In genomic region chr10:43204943-43205671, GRCh38 we compare ENCODE assay signal across 8 cellular contexts.
DNase-seq lines count a peak whose midpoint lies in the region; ATAC-seq and TF ChIP-seq lines count a peak whose summit lies in the region.

No MANE protein-coding gene starts in this region.

- H3K27ac ChIP-seq in substantia nigra (ENCODE audit: low read depth, low read length, poor library complexity, severe bottlenecking) = no peak overlapping the region

- no peaks in the 10 kb centered on the region for H3K36me3 ChIP-seq in mucosa of descending colon (ENCODE audit: low read depth)

- CTCF ChIA-PET in AG04449 (lab: Yijun Ruan, JAX) = interaction anchor here (0.9 to 7.3 kb wide), 10 partner anchors 10 to 254 kb away, joined by 3 to 83 read pairs (median 4); no protein-coding TSS in a partner anchor

- in situ Hi-C loops in GM13976 (cut with MboI; ENCODE audit: low sequenced_read_pairs, unreplicated experiment) = no loop called here

- DNase-seq in AG04449 (ENCODE audit: low read depth, low spot score) (no peak), GM13976 (ENCODE audit: low spot score) (peak; percentile 84), NCI-H146 (lab: John Stamatoyannopoulos, UW) (peak; percentile 67), mucosa of descending colon (peak; percentile 40 to 57 (median 53)), substantia nigra (lab: John Stamatoyannopoulos, UW) (peak in 27 of 49 donors; percentile 29 to 78 (median 48))
- peak; percentile 76 for DNase-seq in activated CD4-positive, alpha-beta T cell treated with anti-CD3 and anti-CD28 coated beads for 48 hours
- peak; percentile 23 for DNase-seq in effector CD4-positive, alpha-beta T cell

- H3K4me3 ChIP-seq in AG04449 (ENCODE audit: low read depth, low read length) (no peak overlapping the region), mucosa of descending colon (no peak overlapping the region)

- H3K9me3 ChIP-seq in mucosa of descending colon = no peaks in the 10 kb centered on the region

- ATAC-seq in HG02642 (IDR thresholded peaks at IDR 0.05; ENCODE audit: poor library complexity, unreplicated experiment) (peak; percentile 70), mucosa of descending colon (peak; percentile 66)

- POLR2A ChIA-PET in AG04449 (lab: Yijun Ruan, JAX) = no interaction called here

- intact Hi-C loops in mucosa of descending colon (cut with DNase I, micrococcal nuclease) = no loop called here

- TF ChIP-seq CTCF in AG04449 (IDR thresholded peaks at IDR 0.05; ENCODE audit: insufficient read depth, low read length, missing control alignments) = peak; percentile 86
- peak; percentile 89 for TF ChIP-seq CTCF in GM13976 (IDR thresholded peaks at IDR 0.05; ENCODE audit: borderline replicate concordance, control extremely low read depth, extremely low read depth, insufficient read depth, missing control alignments)
- TF ChIP-seq CTCF in mucosa of descending colon (IDR thresholded peaks at IDR 0.05) = peak; percentile 44

- H3K4me1 ChIP-seq in mucosa of descending colon (ENCODE audit: low read depth) = peaks cover 6% of the 10 kb centered on the region
